In the genomic region with DNA sequence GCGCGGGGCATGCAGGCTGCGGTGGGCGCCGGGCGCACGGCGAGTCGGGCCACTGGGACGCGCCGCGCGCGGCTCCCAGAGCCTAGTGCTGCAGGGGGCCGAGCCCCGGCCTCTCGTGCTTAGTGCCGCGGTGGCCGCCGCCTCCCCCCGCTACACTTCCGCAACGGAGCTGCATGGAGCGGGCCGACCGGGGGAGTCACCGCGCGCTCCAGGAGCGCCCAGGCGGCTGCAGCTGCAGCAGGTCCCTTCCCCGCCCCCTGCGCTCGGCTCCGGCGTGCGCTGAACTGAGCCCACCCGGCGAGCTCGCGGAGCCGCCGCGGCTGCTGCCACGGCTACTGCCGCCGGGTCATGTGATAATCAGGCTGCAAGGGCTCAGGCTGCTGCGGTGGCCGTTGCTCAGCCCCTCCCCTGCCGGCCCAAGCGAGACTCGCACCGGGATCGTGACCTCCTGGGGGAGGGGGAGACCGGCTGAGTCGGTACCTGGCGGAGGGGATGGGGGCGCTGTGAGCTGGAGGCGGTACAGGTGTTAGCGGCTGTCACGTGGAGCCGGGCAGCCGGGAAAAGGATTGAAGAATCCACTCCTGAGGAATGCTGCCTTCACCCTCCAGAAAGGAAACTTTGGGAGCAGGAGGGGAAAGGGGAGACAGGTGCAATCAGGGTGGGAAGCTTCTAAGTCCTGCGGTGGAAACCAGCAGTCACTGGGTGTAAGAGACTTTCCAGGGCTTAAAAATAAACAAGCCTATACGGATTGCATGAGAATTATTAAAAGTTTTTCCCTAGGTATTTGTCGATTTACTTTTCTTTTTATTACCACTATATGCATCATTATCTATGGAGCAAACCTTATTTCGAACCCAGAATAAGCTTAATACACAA, we compare ENCODE assay signal across 1 cellular context.
A peak's percentile ranks its signal among the peaks of the same experiment; 100 is the strongest.
TF ChIP-seq lines count a peak whose summit lies in the region.

A gene with protein sequence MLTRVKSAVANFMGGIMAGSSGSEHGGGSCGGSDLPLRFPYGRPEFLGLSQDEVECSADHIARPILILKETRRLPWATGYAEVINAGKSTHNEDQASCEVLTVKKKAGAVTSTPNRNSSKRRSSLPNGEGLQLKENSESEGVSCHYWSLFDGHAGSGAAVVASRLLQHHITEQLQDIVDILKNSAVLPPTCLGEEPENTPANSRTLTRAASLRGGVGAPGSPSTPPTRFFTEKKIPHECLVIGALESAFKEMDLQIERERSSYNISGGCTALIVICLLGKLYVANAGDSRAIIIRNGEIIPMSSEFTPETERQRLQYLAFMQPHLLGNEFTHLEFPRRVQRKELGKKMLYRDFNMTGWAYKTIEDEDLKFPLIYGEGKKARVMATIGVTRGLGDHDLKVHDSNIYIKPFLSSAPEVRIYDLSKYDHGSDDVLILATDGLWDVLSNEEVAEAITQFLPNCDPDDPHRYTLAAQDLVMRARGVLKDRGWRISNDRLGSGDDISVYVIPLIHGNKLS (minus strand): TSS at position 352 of the 876 bp plus-strand sequence. CDS start 414 bp downstream, outside the sequence.

TF ChIP-seq in K562, 482 proteins besides CTCF, POLR2A, EP300 and RAD21 (continued from another document and continues in another):
- TF ChIP-seq, protein P1, sequence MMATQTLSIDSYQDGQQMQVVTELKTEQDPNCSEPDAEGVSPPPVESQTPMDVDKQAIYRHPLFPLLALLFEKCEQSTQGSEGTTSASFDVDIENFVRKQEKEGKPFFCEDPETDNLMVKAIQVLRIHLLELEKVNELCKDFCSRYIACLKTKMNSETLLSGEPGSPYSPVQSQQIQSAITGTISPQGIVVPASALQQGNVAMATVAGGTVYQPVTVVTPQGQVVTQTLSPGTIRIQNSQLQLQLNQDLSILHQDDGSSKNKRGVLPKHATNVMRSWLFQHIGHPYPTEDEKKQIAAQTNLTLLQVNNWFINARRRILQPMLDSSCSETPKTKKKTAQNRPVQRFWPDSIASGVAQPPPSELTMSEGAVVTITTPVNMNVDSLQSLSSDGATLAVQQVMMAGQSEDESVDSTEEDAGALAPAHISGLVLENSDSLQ (IDR thresholded peaks at IDR 0.05), result no peak
- TF ChIP-seq, protein P2, sequence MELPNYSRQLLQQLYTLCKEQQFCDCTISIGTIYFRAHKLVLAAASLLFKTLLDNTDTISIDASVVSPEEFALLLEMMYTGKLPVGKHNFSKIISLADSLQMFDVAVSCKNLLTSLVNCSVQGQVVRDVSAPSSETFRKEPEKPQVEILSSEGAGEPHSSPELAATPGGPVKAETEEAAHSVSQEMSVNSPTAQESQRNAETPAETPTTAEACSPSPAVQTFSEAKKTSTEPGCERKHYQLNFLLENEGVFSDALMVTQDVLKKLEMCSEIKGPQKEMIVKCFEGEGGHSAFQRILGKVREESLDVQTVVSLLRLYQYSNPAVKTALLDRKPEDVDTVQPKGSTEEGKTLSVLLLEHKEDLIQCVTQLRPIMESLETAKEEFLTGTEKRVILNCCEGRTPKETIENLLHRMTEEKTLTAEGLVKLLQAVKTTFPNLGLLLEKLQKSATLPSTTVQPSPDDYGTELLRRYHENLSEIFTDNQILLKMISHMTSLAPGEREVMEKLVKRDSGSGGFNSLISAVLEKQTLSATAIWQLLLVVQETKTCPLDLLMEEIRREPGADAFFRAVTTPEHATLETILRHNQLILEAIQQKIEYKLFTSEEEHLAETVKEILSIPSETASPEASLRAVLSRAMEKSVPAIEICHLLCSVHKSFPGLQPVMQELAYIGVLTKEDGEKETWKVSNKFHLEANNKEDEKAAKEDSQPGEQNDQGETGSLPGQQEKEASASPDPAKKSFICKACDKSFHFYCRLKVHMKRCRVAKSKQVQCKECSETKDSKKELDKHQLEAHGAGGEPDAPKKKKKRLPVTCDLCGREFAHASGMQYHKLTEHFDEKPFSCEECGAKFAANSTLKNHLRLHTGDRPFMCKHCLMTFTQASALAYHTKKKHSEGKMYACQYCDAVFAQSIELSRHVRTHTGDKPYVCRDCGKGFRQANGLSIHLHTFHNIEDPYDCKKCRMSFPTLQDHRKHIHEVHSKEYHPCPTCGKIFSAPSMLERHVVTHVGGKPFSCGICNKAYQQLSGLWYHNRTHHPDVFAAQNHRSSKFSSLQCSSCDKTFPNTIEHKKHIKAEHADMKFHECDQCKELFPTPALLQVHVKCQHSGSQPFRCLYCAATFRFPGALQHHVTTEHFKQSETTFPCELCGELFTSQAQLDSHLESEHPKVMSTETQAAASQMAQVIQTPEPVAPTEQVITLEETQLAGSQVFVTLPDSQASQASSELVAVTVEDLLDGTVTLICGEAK (IDR thresholded peaks at IDR 0.05), result no peak
- TF ChIP-seq, protein P2 (CRISPR knock-in tag; IDR thresholded peaks at IDR 0.05), result no peak
- TF ChIP-seq ETV5 (CRISPR knock-in tag; IDR thresholded peaks at IDR 0.05; ENCODE audit: low read depth) (no peak), TAF1 (IDR thresholded peaks at IDR 0.05; ENCODE audit: control insufficient read depth, extremely low read depth, insufficient read depth, low read length, severe bottlenecking) (peak; percentile 31), CREM (IDR thresholded peaks at IDR 0.05; ENCODE audit: low read depth) (peak; percentile 51), ATF1 (CRISPR knock-in tag; IDR thresholded peaks at IDR 0.05) (no peak), ATF1 (tag; IDR thresholded peaks at IDR 0.05) (peak; percentile 34; the same call in 1 of the 2 replicates), IFI16 (CRISPR knock-in tag; IDR thresholded peaks at IDR 0.05) (no peak), RFX1 (IDR thresholded peaks at IDR 0.05) (no peak), SAP30 (IDR thresholded peaks at IDR 0.05; ENCODE audit: borderline replicate concordance, insufficient read depth, low read depth, low read length, poor library complexity, severe bottlenecking) (no peak), FOXP1 (CRISPR knock-in tag; IDR thresholded peaks at IDR 0.05) (peak; percentile 61; the same call in 1 of the 2 replicates), ZNF830 (CRISPR knock-in tag; IDR thresholded peaks at IDR 0.05) (no peak), TFAM (CRISPR knock-in tag; conservative IDR thresholded peaks at IDR 0.05) (no peak), JUNB (CRISPR knock-in tag; conservative IDR thresholded peaks at IDR 0.05) (no peak), U2AF2 (optimal IDR thresholded peaks at IDR 0.05; ENCODE audit: low read depth, low read length) (no peak), ZNF699 (CRISPR knock-in tag; IDR thresholded peaks at IDR 0.05; ENCODE audit: insufficient replicate concordance) (no peak), MAFK (IDR thresholded peaks at IDR 0.05; ENCODE audit: low read length) (no peak), NFRKB (IDR thresholded peaks at IDR 0.05; ENCODE audit: low read depth) (no peak)
- TF ChIP-seq, protein P3, sequence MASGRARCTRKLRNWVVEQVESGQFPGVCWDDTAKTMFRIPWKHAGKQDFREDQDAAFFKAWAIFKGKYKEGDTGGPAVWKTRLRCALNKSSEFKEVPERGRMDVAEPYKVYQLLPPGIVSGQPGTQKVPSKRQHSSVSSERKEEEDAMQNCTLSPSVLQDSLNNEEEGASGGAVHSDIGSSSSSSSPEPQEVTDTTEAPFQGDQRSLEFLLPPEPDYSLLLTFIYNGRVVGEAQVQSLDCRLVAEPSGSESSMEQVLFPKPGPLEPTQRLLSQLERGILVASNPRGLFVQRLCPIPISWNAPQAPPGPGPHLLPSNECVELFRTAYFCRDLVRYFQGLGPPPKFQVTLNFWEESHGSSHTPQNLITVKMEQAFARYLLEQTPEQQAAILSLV (tag; IDR thresholded peaks at IDR 0.05), result no peak
- TF ChIP-seq, protein P4, sequence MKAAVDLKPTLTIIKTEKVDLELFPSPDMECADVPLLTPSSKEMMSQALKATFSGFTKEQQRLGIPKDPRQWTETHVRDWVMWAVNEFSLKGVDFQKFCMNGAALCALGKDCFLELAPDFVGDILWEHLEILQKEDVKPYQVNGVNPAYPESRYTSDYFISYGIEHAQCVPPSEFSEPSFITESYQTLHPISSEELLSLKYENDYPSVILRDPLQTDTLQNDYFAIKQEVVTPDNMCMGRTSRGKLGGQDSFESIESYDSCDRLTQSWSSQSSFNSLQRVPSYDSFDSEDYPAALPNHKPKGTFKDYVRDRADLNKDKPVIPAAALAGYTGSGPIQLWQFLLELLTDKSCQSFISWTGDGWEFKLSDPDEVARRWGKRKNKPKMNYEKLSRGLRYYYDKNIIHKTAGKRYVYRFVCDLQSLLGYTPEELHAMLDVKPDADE (conservative IDR thresholded peaks at IDR 0.05; ENCODE audit: control insufficient read depth, low read depth, low read length), result peak; percentile 28; the same call in 1 of the 2 replicates
- TF ChIP-seq, protein P5, sequence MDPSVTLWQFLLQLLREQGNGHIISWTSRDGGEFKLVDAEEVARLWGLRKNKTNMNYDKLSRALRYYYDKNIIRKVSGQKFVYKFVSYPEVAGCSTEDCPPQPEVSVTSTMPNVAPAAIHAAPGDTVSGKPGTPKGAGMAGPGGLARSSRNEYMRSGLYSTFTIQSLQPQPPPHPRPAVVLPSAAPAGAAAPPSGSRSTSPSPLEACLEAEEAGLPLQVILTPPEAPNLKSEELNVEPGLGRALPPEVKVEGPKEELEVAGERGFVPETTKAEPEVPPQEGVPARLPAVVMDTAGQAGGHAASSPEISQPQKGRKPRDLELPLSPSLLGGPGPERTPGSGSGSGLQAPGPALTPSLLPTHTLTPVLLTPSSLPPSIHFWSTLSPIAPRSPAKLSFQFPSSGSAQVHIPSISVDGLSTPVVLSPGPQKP (CRISPR knock-in tag; IDR thresholded peaks at IDR 0.05), result no peak
- TF ChIP-seq, protein P6, sequence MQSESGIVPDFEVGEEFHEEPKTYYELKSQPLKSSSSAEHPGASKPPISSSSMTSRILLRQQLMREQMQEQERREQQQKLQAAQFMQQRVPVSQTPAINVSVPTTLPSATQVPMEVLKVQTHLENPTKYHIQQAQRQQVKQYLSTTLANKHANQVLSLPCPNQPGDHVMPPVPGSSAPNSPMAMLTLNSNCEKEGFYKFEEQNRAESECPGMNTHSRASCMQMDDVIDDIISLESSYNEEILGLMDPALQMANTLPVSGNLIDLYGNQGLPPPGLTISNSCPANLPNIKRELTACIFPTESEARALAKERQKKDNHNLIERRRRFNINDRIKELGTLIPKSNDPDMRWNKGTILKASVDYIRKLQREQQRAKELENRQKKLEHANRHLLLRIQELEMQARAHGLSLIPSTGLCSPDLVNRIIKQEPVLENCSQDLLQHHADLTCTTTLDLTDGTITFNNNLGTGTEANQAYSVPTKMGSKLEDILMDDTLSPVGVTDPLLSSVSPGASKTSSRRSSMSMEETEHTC (IDR thresholded peaks at IDR 0.05), result peak; percentile 86; the same call in 1 of the 2 replicates
- TF ChIP-seq, protein P7, sequence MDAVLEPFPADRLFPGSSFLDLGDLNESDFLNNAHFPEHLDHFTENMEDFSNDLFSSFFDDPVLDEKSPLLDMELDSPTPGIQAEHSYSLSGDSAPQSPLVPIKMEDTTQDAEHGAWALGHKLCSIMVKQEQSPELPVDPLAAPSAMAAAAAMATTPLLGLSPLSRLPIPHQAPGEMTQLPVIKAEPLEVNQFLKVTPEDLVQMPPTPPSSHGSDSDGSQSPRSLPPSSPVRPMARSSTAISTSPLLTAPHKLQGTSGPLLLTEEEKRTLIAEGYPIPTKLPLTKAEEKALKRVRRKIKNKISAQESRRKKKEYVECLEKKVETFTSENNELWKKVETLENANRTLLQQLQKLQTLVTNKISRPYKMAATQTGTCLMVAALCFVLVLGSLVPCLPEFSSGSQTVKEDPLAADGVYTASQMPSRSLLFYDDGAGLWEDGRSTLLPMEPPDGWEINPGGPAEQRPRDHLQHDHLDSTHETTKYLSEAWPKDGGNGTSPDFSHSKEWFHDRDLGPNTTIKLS (IDR thresholded peaks at IDR 0.05; ENCODE audit: borderline replicate concordance, low read depth), result peak; percentile 64; the same call in 1 of the 2 replicates
- TF ChIP-seq, protein P8, sequence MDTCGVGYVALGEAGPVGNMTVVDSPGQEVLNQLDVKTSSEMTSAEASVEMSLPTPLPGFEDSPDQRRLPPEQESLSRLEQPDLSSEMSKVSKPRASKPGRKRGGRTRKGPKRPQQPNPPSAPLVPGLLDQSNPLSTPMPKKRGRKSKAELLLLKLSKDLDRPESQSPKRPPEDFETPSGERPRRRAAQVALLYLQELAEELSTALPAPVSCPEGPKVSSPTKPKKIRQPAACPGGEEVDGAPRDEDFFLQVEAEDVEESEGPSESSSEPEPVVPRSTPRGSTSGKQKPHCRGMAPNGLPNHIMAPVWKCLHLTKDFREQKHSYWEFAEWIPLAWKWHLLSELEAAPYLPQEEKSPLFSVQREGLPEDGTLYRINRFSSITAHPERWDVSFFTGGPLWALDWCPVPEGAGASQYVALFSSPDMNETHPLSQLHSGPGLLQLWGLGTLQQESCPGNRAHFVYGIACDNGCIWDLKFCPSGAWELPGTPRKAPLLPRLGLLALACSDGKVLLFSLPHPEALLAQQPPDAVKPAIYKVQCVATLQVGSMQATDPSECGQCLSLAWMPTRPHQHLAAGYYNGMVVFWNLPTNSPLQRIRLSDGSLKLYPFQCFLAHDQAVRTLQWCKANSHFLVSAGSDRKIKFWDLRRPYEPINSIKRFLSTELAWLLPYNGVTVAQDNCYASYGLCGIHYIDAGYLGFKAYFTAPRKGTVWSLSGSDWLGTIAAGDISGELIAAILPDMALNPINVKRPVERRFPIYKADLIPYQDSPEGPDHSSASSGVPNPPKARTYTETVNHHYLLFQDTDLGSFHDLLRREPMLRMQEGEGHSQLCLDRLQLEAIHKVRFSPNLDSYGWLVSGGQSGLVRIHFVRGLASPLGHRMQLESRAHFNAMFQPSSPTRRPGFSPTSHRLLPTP (IDR thresholded peaks at IDR 0.05; ENCODE audit: borderline replicate concordance, extremely low read depth, insufficient read length), result no peak
